9 cellular contexts compared by ENCODE assay signal in the genomic region with DNA sequence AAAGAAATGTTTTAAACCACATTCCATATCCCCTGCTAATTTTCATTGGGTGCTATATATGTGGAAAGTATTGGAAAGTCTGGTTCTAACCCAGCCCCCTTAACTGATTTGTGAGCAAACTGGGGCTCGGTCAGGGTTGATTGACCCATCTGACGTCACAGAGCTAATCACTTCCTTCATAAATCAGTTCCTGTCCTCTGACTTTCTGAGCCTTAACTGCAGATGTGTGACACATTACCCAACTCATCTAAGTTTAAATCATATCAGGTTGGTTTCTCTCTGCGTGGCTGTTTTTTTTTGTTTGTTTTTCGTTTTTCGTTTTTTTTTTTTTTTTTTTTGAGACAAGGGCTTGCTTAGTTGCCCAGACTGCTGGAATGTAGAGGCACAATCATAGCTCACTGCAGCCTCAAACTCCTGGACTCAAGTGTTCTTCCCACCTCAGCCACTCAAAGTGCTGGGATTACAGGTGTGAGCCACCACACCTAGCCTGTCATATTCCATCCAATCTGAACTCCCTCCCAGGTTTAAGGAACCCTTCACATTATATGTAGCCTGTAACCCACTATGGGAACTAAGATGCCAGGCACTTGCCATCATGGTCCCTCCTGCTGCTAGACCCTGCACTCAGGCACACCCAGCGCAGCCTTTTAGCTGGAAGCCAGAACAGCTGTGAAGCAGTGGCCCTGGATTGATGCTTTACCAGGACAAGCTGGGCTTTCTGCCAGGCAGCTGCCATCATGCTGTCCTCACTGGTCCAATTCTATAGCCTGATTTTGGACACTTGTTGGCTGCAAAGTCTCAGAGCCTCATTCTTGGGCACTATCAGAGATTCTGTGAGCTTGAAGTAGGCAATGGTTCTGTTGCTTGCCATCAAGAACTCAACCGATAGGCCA. TPM values are rescaled to one million over a fixed set of nuclear protein-coding genes. Genes with fewer than 3 reads are reported as not detected.
A peak's percentile ranks its signal among the peaks of the same experiment; 100 is the strongest.
DNase-seq lines count a peak whose midpoint lies in the region; ATAC-seq and TF ChIP-seq lines count a peak whose summit lies in the region.
"Had no signal": no experiment of that assay in that cellular context is flagged by ENCODE, and none has a peak within 500 bp of the region (broad histone marks: within the 10 kb centered on the region; RNA-seq: fewer than 3 reads in every experiment).

No MANE protein-coding gene starts in this region.

- no peaks in the 10 kb centered on the region for H3K9me3 Mint-ChIP-seq in endothelial cell (ENCODE audit: unreplicated experiment)

- no peaks in the 10 kb centered on the region for H3K4me1 Mint-ChIP-seq in endothelial cell (ENCODE audit: unreplicated experiment)

- H3K9me3 ChIP-seq in SJCRH30 (replicated peaks): no peaks in the 10 kb centered on the region
- H3K9me3 ChIP-seq: vagina had no signal

- H3K27ac ChIP-seq in SJCRH30: no peak overlapping the region
- H3K27ac ChIP-seq: vagina had no signal

- H3K4me3 Mint-ChIP-seq in endothelial cell (ENCODE audit: unreplicated experiment): no peak overlapping the region

- ATAC-seq in GM19438 (IDR thresholded peaks at IDR 0.05; ENCODE audit: low read depth, unreplicated experiment) (peak; percentile 68), HG03060 (IDR thresholded peaks at IDR 0.05; ENCODE audit: low read depth, unreplicated experiment) (peak; percentile 65)

- peaks cover under 1% of the 10 kb centered on the region for H3K4me1 ChIP-seq in SJCRH30
- H3K4me1 ChIP-seq: vagina had no signal

- H3K27ac Mint-ChIP-seq in endothelial cell (ENCODE audit: unreplicated experiment): no peak overlapping the region

- H3K27me3 Mint-ChIP-seq in endothelial cell (ENCODE audit: unreplicated experiment): no peaks in the 10 kb centered on the region

- H3K36me3 ChIP-seq in GM06990 (ENCODE audit: control insufficient read depth, insufficient read depth, low read length) (no peaks in the 10 kb centered on the region), SJCRH30 (no peaks in the 10 kb centered on the region)
- H3K36me3 ChIP-seq: vagina had no signal

- H3K27me3 ChIP-seq in GM06990 (replicated peaks; ENCODE audit: control insufficient read depth, insufficient read depth, low read length) (no peaks in the 10 kb centered on the region), SJCRH30 (no peaks in the 10 kb centered on the region)
- H3K27me3 ChIP-seq: vagina had no signal

- no peak overlapping the region for H3K4me3 ChIP-seq in GM06990 (replicated peaks; ENCODE audit: low read depth, low read length)
- H3K4me3 ChIP-seq in SJCRH30: no peak overlapping the region
- H3K4me3 ChIP-seq: vagina had no signal

- TF ChIP-seq CTCF in GM06990 (IDR thresholded peaks at IDR 0.05; ENCODE audit: insufficient read depth, low read length, poor library complexity, severe bottlenecking) (no peak), endothelial cell (IDR thresholded peaks at IDR 0.05; ENCODE audit: unreplicated experiment) (no peak)

- no peaks in the 10 kb centered on the region for H3K36me3 Mint-ChIP-seq in endothelial cell (ENCODE audit: low read depth, unreplicated experiment)

- DNase-seq in GM06990 (ENCODE audit: extremely low read depth, insufficient read length) (peak; percentile 81), SJCRH30 (peak; percentile 62 to 70), DMS79 (lab: John Stamatoyannopoulos, UW) (no peak), endothelial cell (ENCODE audit: low spot score) (no peak), DMS153 (lab: John Stamatoyannopoulos, UW) (no peak), NCI-H1417 treated with DMSO at 0.1 percent for 48 hours (lab: John Stamatoyannopoulos, UW) (no peak)

RNA-seq across cellular contexts. Expression of a gene that starts 6.9 kb away (rescaled TPM):
- 57.3 and 60.7 TPM in 2 replicates for total RNA-seq in SJCRH30 (2014; rRNA removed; shearing (Covaris generic))
- total RNA-seq in endothelial cell (ENCODE audit: unreplicated experiment): 115 TPM

Comparison
In these comparisons a context has a peak if more than half of its experiments do, and no peak if none do; other contexts are left out.
1. DNase-seq: peak in GM06990 (single experiment) and SJCRH30 (2 of 2); none in DMS79 (single experiment), endothelial cell (single experiment), DMS153 (single experiment) and NCI-H1417 treated with DMSO at 0.1 percent for 48 hours (single experiment).